ENCODE assay signal across 27 cellular contexts in genomic region chr9:129310666-129311350, GRCh38.
A peak's percentile ranks its signal among the peaks of the same experiment; 100 is the strongest.
DNase-seq lines count a peak whose midpoint lies in the region; ATAC-seq, FAIRE-seq and TF ChIP-seq lines count a peak whose summit lies in the region.
"Had no signal": no experiment of that assay in that cellular context is flagged by ENCODE, and none has a peak within 500 bp of the region (broad histone marks: within the 10 kb centered on the region; RNA-seq: fewer than 3 reads in every experiment).

No MANE protein-coding gene starts in this region.

- H3K9ac ChIP-seq in astrocyte (ENCODE audit: low read length) (no peak overlapping the region), H9 (ENCODE audit: extremely low read depth, insufficient read length, low read length) (no peak overlapping the region)

- H3K14ac ChIP-seq in H9 (ENCODE audit: insufficient read depth, low read length): no peak overlapping the region

- H3K79me2 ChIP-seq in astrocyte (ENCODE audit: insufficient read depth, low read length): no peaks in the 10 kb centered on the region
- no peaks in the 10 kb centered on the region for H3K79me2 ChIP-seq in H9 (ENCODE audit: insufficient read depth, low read length)

- no peak overlapping the region for H3K56ac ChIP-seq in H9 (ENCODE audit: insufficient read length, low read depth, low read length)

- H2BK20ac ChIP-seq in H9 (ENCODE audit: low read depth, low read length, poor library complexity, severe bottlenecking): no peak overlapping the region

- no peak overlapping the region for H2BK12ac ChIP-seq in H9 (ENCODE audit: insufficient read length, low read depth, low read length)

- no peak overlapping the region for H4K91ac ChIP-seq in H9 (ENCODE audit: insufficient read length, low read depth, low read length)

- no peak for ATAC-seq in activated CD8-positive, alpha-beta memory T cell treated with anti-CD3 and anti-CD28 coated beads, Interleukin-2, amount 10 ng/mL, durations not matched to agents 7 days and 5 days
- ATAC-seq in HG02642 (IDR thresholded peaks at IDR 0.05; ENCODE audit: poor library complexity, unreplicated experiment): no peak
- ATAC-seq: activated T-cell treated with anti-CD3 and anti-CD28 coated beads, Interleukin-2, amount 50 U/mL, for 4 hours; effector memory CD8-positive, alpha-beta T cell; heart right ventricle had no signal

- H3K27ac Mint-ChIP-seq in activated CD8-positive, alpha-beta memory T cell treated with anti-CD3 and anti-CD28 coated beads, Interleukin-2, amount 10 ng/mL, durations not matched to agents 7 days and 5 days: no peak overlapping the region
- H3K27ac Mint-ChIP-seq in astrocyte (ENCODE audit: unreplicated experiment) (peak overlapping the region; percentile 1), H9 (no peak overlapping the region)
- H3K27ac Mint-ChIP-seq: activated B cell treated with CpG ODN at 0.5 μM for 24 hours; activated CD4-positive, alpha-beta memory T cell treated with anti-CD3 and anti-CD28 coated beads for 36 hours; activated naive CD8-positive, alpha-beta T cell; immature natural killer cell; stimulated activated naive CD8-positive, alpha-beta T cell treated with anti-CD3 and anti-CD28 coated beads, Interleukin-15, Interleukin-2, amounts not matched to agents 100 ng/mL and 50 ng/mL, for 24 hours had no signal

- H3K27me3 ChIP-seq in astrocyte (ENCODE audit: insufficient read depth, low read length) (no peaks in the 10 kb centered on the region), spleen (replicated peaks in 1 of 7) (no peaks in the 10 kb centered on the region), H9 (ENCODE audit: insufficient read depth, low read length) (no peaks in the 10 kb centered on the region)
- H3K27me3 ChIP-seq: BE2C, heart right ventricle, upper lobe of left lung had no signal

- H3K18ac ChIP-seq in H9 (ENCODE audit: insufficient read length, low read depth, low read length): no peak overlapping the region

- H3K4me3 ChIP-seq in astrocyte (ENCODE audit: insufficient read depth, low read depth, low read length) (no peak overlapping the region), spleen (no peak overlapping the region)
- H3K4me3 ChIP-seq: heart right ventricle, prostate gland, upper lobe of left lung had no signal

- H3K79me1 ChIP-seq in H9 (ENCODE audit: insufficient read depth, low read depth, low read length, poor library complexity, severe bottlenecking): no peaks in the 10 kb centered on the region

- no peaks in the 10 kb centered on the region for H3K9me3 Mint-ChIP-seq in activated CD8-positive, alpha-beta memory T cell treated with anti-CD3 and anti-CD28 coated beads, Interleukin-2, amount 10 ng/mL, durations not matched to agents 7 days and 5 days (ENCODE audit: low read depth)
- H3K9me3 Mint-ChIP-seq in astrocyte (ENCODE audit: unreplicated experiment) (peaks cover 7% of the 10 kb centered on the region), H9 (no peaks in the 10 kb centered on the region; a peak in 2 of 5 replicates)
- H3K9me3 Mint-ChIP-seq: activated CD4-positive, alpha-beta memory T cell treated with anti-CD3 and anti-CD28 coated beads for 36 hours; activated T-cell treated with anti-CD3 and anti-CD28 coated beads, Interleukin-2, amount 50 U/mL, for 4 hours; effector memory CD8-positive, alpha-beta T cell; immature natural killer cell; stimulated activated naive CD8-positive, alpha-beta T cell treated with anti-CD3 and anti-CD28 coated beads, Interleukin-15, Interleukin-2, amounts not matched to agents 100 ng/mL and 50 ng/mL, for 24 hours had no signal

- TF ChIP-seq POLR2A in spleen (IDR thresholded peaks at IDR 0.05): no peak

- no peak overlapping the region for H3K4ac ChIP-seq in H9 (ENCODE audit: low read depth, low read length)

- H3K23ac ChIP-seq in H9 (ENCODE audit: insufficient read length, low read depth, low read length): no peak overlapping the region

- H3K27ac ChIP-seq in astrocyte (ENCODE audit: low read depth, low read length): no peak overlapping the region
- no peak overlapping the region for H3K27ac ChIP-seq in spleen
- no peak overlapping the region for H3K27ac ChIP-seq in H9 (ENCODE audit: insufficient read length, low read depth, low read length)
- H3K27ac ChIP-seq: heart right ventricle, prostate gland, upper lobe of left lung had no signal

- no peak for FAIRE-seq in astrocyte (lab: Jason Lieb, UNC)
- FAIRE-seq: GM12892 had no signal

- H2AK5ac ChIP-seq in H9 (ENCODE audit: insufficient read length, low read length): no peak overlapping the region

- 76 to 94% (median 81%) methylated on average over 7 of the region's 7 CpGs for WGBS in spleen, 5 donors
- WGBS in H9 (ENCODE audit: extremely low coverage, insufficient read length, low lambda C conversion rate): no CpG with 5 or more reads among the region's 7 CpGs

- H4K20me1 ChIP-seq in astrocyte (ENCODE audit: insufficient read depth, low read length) (no peaks in the 10 kb centered on the region), H9 (ENCODE audit: control insufficient read depth, insufficient read depth, insufficient read length) (no peaks in the 10 kb centered on the region)

- H3K4me2 ChIP-seq in astrocyte (ENCODE audit: low read length): no peak overlapping the region
- no peak overlapping the region for H3K4me2 ChIP-seq in H9 (ENCODE audit: insufficient read depth, insufficient read length, low read length)

- no peak overlapping the region for H4K5ac ChIP-seq in H9 (ENCODE audit: insufficient read length, low read depth, low read length)

- intact Hi-C loops in spleen (cut with DNase I; ENCODE audit: low total_unique reads): no loop called here

- H4K8ac ChIP-seq in H9 (replicated peaks; ENCODE audit: insufficient read length, low read depth, low read length): no peak overlapping the region

- no peak overlapping the region for H3K4me3 Mint-ChIP-seq in activated CD8-positive, alpha-beta memory T cell treated with anti-CD3 and anti-CD28 coated beads, Interleukin-2, amount 10 ng/mL, durations not matched to agents 7 days and 5 days
- H3K4me3 Mint-ChIP-seq in astrocyte (ENCODE audit: unreplicated experiment) (no peak overlapping the region), H9 (no peak overlapping the region)
- H3K4me3 Mint-ChIP-seq: activated B cell treated with CpG ODN at 0.5 μM for 24 hours; activated CD4-positive, alpha-beta memory T cell treated with anti-CD3 and anti-CD28 coated beads for 36 hours; activated naive CD8-positive, alpha-beta T cell; activated T-cell treated with anti-CD3 and anti-CD28 coated beads, Interleukin-2, amount 50 U/mL, for 4 hours; effector memory CD8-positive, alpha-beta T cell; immature natural killer cell; stimulated activated naive CD8-positive, alpha-beta T cell treated with anti-CD3 and anti-CD28 coated beads, Interleukin-15, Interleukin-2, amounts not matched to agents 100 ng/mL and 50 ng/mL, for 24 hours had no signal

- H3K9me3 ChIP-seq in astrocyte (ENCODE audit: insufficient read depth, low read depth, low read length) (no peaks in the 10 kb centered on the region), spleen (no peaks in the 10 kb centered on the region), H9 (ENCODE audit: control insufficient read depth, low read depth, low read length) (no peaks in the 10 kb centered on the region)
- H3K9me3 ChIP-seq: BE2C, Caco-2, prostate gland, upper lobe of left lung had no signal

- peak; percentile 11 for DNase-seq in activated CD8-positive, alpha-beta memory T cell treated with anti-CD3 and anti-CD28 coated beads, Interleukin-2, amount 10 ng/mL, durations not matched to agents 7 days and 5 days
- no peak for DNase-seq in activated CD8-positive, alpha-beta memory T cell treated with anti-CD3 and anti-CD28 coated beads, Interleukin-2, amount 50 U/mL, for 48 hours
- DNase-seq in astrocyte (ENCODE audit: low read depth) (no peak), iPS-NIHi7 (ENCODE audit: extremely low spot score) (peak; percentile 3), spleen (peak; percentile 6), H9 (no peak)
- no peak for DNase-seq in effector CD8-positive, alpha-beta T cell (lab: John Stamatoyannopoulos, UW)
- DNase-seq: 8988T; activated B cell treated with CpG ODN at 0.5 μM for 24 hours; activated T-cell treated with anti-CD3 and anti-CD28 coated beads, Interleukin-2, amount 50 U/mL, for 4 hours; BE2C; DND-41; effector memory CD8-positive, alpha-beta T cell; heart right ventricle; immature natural killer cell; NCI-H1092 treated with DMSO at 0.1 percent for 48 hours; NCI-H2029 treated with DMSO at 0.1 percent for 48 hours; NCI-H82; stimulated activated CD4-positive, alpha-beta T cell treated with anti-CD3 and anti-CD28 coated beads, Interleukin-4, amount 100 ng/mL, for 24 hours had no signal

- peaks cover 10% of the 10 kb centered on the region for H3K27me3 Mint-ChIP-seq in activated CD8-positive, alpha-beta memory T cell treated with anti-CD3 and anti-CD28 coated beads, Interleukin-2, amount 10 ng/mL, durations not matched to agents 7 days and 5 days
- H3K27me3 Mint-ChIP-seq in astrocyte (ENCODE audit: low read depth, unreplicated experiment) (peaks cover 13% of the 10 kb centered on the region), H9 (ENCODE audit: low read depth) (peaks cover 12% of the 10 kb centered on the region)
- H3K27me3 Mint-ChIP-seq: activated CD4-positive, alpha-beta memory T cell treated with anti-CD3 and anti-CD28 coated beads for 36 hours; activated naive CD8-positive, alpha-beta T cell; stimulated activated naive CD8-positive, alpha-beta T cell treated with anti-CD3 and anti-CD28 coated beads, Interleukin-15, Interleukin-2, amounts not matched to agents 100 ng/mL and 50 ng/mL, for 24 hours had no signal

- no peak overlapping the region for H2BK120ac ChIP-seq in H9 (ENCODE audit: low read depth, low read length, poor library complexity, severe bottlenecking)

- no peak overlapping the region for H2BK15ac ChIP-seq in H9 (ENCODE audit: low read depth, low read length)

- H3K4me1 Mint-ChIP-seq in activated CD8-positive, alpha-beta memory T cell treated with anti-CD3 and anti-CD28 coated beads, Interleukin-2, amount 10 ng/mL, durations not matched to agents 7 days and 5 days: no peaks in the 10 kb centered on the region
- H3K4me1 Mint-ChIP-seq in astrocyte (ENCODE audit: low read depth, unreplicated experiment): peaks cover 4% of the 10 kb centered on the region
- H3K4me1 Mint-ChIP-seq in H9: peaks cover 12 to 14% of the 10 kb centered on the region in 2 experiments
- H3K4me1 Mint-ChIP-seq: activated B cell treated with CpG ODN at 0.5 μM for 24 hours, immature natural killer cell had no signal

- H3K4me1 ChIP-seq in astrocyte (ENCODE audit: insufficient read depth, low read length) (peaks cover 6% of the 10 kb centered on the region), spleen (peaks cover 0 to 8% (median 0%) of the 10 kb centered on the region in 6 donors), H9 (ENCODE audit: insufficient read depth, low read length) (no peaks in the 10 kb centered on the region)
- H3K4me1 ChIP-seq: BE2C, prostate gland had no signal

- CTCF ChIA-PET in activated CD8-positive, alpha-beta memory T cell treated with anti-CD3 and anti-CD28 coated beads, Interleukin-2, amount 10 ng/mL, durations not matched to agents 7 days and 5 days (lab: Charles Lee): no interaction called here

- no peaks in the 10 kb centered on the region for H3K36me3 ChIP-seq in astrocyte (ENCODE audit: insufficient read depth, low read length)
- no peaks in the 10 kb centered on the region for H3K36me3 ChIP-seq in spleen
- H3K36me3 ChIP-seq: BE2C, heart right ventricle, prostate gland, upper lobe of left lung had no signal

- no peaks in the 10 kb centered on the region for H3K23me2 ChIP-seq in H9 (ENCODE audit: insufficient read length, low read depth, low read length, poor library complexity, severe bottlenecking)

- H2AFZ ChIP-seq in astrocyte (ENCODE audit: low read depth, low read length): no peak overlapping the region
- H2AFZ ChIP-seq in H9 (ENCODE audit: low read length): no peak overlapping the region

- H3T11ph ChIP-seq in H9 (ENCODE audit: low read length): no peak overlapping the region

- TF ChIP-seq CTCF in astrocyte (IDR thresholded peaks at IDR 0.05; ENCODE audit: insufficient read depth, low read depth, low read length) (no peak), spleen (IDR thresholded peaks at IDR 0.05 in 8 of 11, conservative IDR thresholded peaks at IDR 0.05 in 3 of 11) (no peak), H9 (conservative IDR thresholded peaks at IDR 0.05) (no peak)

- no peak overlapping the region for H2BK5ac ChIP-seq in H9 (ENCODE audit: insufficient read length, low read length)

- H3K36me3 Mint-ChIP-seq in activated CD8-positive, alpha-beta memory T cell treated with anti-CD3 and anti-CD28 coated beads, Interleukin-2, amount 10 ng/mL, durations not matched to agents 7 days and 5 days: no peaks in the 10 kb centered on the region
- H3K36me3 Mint-ChIP-seq in astrocyte (ENCODE audit: low read depth, unreplicated experiment) (peaks cover 5% of the 10 kb centered on the region), H9 (ENCODE audit: insufficient read depth in 1 of 3, low read depth in 3 of 3) (peaks cover 0 to 4% (median 0%) of the 10 kb centered on the region in 3 experiments; a peak in 2 of 7 replicates)
- H3K36me3 Mint-ChIP-seq: activated CD4-positive, alpha-beta memory T cell treated with anti-CD3 and anti-CD28 coated beads for 36 hours; activated naive CD8-positive, alpha-beta T cell; immature natural killer cell had no signal

Comparison
In these comparisons a context has a peak if more than half of its experiments do, and no peak if none do; other contexts are left out.
1. DNase-seq: peak in activated CD8-positive, alpha-beta memory T cell treated with anti-CD3 and anti-CD28 coated beads, Interleukin-2, amount 10 ng/mL, durations not matched to agents 7 days and 5 days (single experiment), iPS-NIHi7 (single experiment) and spleen (single experiment); none in activated CD8-positive, alpha-beta memory T cell treated with anti-CD3 and anti-CD28 coated beads, Interleukin-2, amount 50 U/mL, for 48 hours (single experiment), astrocyte (single experiment), effector CD8-positive, alpha-beta T cell (single experiment) and H9 (single experiment).